In genomic region chr22:29882716-29883044, GRCh38 we compare ENCODE assay signal across 1 cellular context.
TF ChIP-seq lines count a peak whose summit lies in the region.

No MANE protein-coding gene starts in this region.

TF ChIP-seq in K562, 482 proteins besides CTCF, POLR2A, EP300 and RAD21:
- TF ChIP-seq PRDM10 (IDR thresholded peaks at IDR 0.05; ENCODE audit: partially characterized antibody) (peak; percentile 65), SNIP1 (IDR thresholded peaks at IDR 0.05; ENCODE audit: low read depth) (no peak), HDGF (IDR thresholded peaks at IDR 0.05) (no peak), MAZ (CRISPR knock-in tag; conservative IDR thresholded peaks at IDR 0.05 in 1 of 2, IDR thresholded peaks at IDR 0.05 in 1 of 2) (0 out of 4 replicates have a peak, but pooled peaks of 1 of the 2 experiments have one; percentile 2), NBN (IDR thresholded peaks at IDR 0.05; ENCODE audit: low read depth) (no peak), ZNF408 (CRISPR knock-in tag; IDR thresholded peaks at IDR 0.05; ENCODE audit: low read depth) (no peak)
